In genomic region chr2:220129427-220129826, GRCh38 we compare ENCODE assay signal across 25 cellular contexts.
DNase-seq lines count a peak whose midpoint lies in the region; ATAC-seq and TF ChIP-seq lines count a peak whose summit lies in the region.
"Had no signal": no experiment of that assay in that cellular context is flagged by ENCODE, and none has a peak within 500 bp of the region (broad histone marks: within the 10 kb centered on the region; RNA-seq: fewer than 3 reads in every experiment).

No MANE protein-coding gene starts in this region.

- peaks cover 0 to 17% (median 0%) of the 10 kb centered on the region in 11 donors for H3K9me3 ChIP-seq in heart right ventricle
- H3K9me3 ChIP-seq in right atrium auricular region: no peaks in the 10 kb centered on the region
- H3K9me3 ChIP-seq: SJCRH30 had no signal

- H3K4me1 ChIP-seq in heart right ventricle (peaks cover 0 to 5% (median 0%) of the 10 kb centered on the region in 9 donors), right atrium auricular region (no peaks in the 10 kb centered on the region)
- H3K4me1 ChIP-seq: BLaER1 treated with 17β-estradiol and CSF1 and Interleukin-3, amounts not matched to agents 10 nM and 100 nM; SJCRH30 had no signal

- TF ChIP-seq CTCF in heart right ventricle (IDR thresholded peaks at IDR 0.05) (no peak), right atrium auricular region (IDR thresholded peaks at IDR 0.05) (no peak)

- in situ Hi-C loops in KBM-7 (cut with MboI; ENCODE audit: low pct_unique_long_range_greater_than_20kb, low sequenced_read_pairs): no loop called here

- no peak overlapping the region for H3K4me3 Mint-ChIP-seq in activated T-helper 17 cell treated with anti-CD3 and anti-CD28 coated beads, Interleukin-2, amount 50 U/mL, for 72 hours
- H3K4me3 Mint-ChIP-seq: CD4-positive, alpha-beta T cell; T-cell had no signal

- 43 to 49% methylated on average over 7 of the region's 7 CpGs for WGBS in heart right ventricle, 2 donors

- H3K36me3 ChIP-seq in heart right ventricle (no peaks in the 10 kb centered on the region), right atrium auricular region (no peaks in the 10 kb centered on the region)
- H3K36me3 ChIP-seq: BLaER1 treated with 17β-estradiol and CSF1 and Interleukin-3, amounts not matched to agents 10 nM and 100 nM; MG63; SJCRH30 had no signal

- ATAC-seq in heart right ventricle (peak in 5 of 8 donors; percentile 33 to 77 (median 49)), GM19467 (IDR thresholded peaks at IDR 0.05; ENCODE audit: unreplicated experiment) (no peak)
- no peak for ATAC-seq in activated T-helper 17 cell treated with anti-CD3 and anti-CD28 coated beads, Interleukin-2, amount 50 U/mL, for 72 hours (replicated peaks)
- ATAC-seq: HepG2, K562, PC-3, Right ventricle myocardium inferior, T-cell had no signal

- H3K36me3 Mint-ChIP-seq in activated T-helper 17 cell treated with anti-CD3 and anti-CD28 coated beads, Interleukin-2, amount 50 U/mL, for 72 hours (ENCODE audit: low read depth): no peaks in the 10 kb centered on the region
- H3K36me3 Mint-ChIP-seq: T-cell had no signal

- DNase-seq in heart right ventricle (no peak), right atrium auricular region (ENCODE audit: low spot score) (no peak), NCI-H69 (lab: John Stamatoyannopoulos, UW) (peak; percentile 12), foreskin melanocyte (peak; percentile 40), KBM-7 (no peak)
- DNase-seq: AML-193; CD4-positive, alpha-beta T cell; COR-L47; GF-D8; MG63; NCI-H1105 treated with DMSO at 0.1 percent for 48 hours; NCI-H1694 treated with DMSO at 0.1 percent for 48 hours; NCI-H446; NCI-H524 treated with DMSO at 0.1 percent for 48 hours; NCI-H82; NK-92 treated with Interleukin-12 subunit alpha and Interleukin-12 subunit beta, amount 100 ng/mL, for 24 hours; PC-3; SJCRH30; T-cell had no signal

- H3K9me3 Mint-ChIP-seq in activated T-helper 17 cell treated with anti-CD3 and anti-CD28 coated beads, Interleukin-2, amount 50 U/mL, for 72 hours: peaks cover 8% of the 10 kb centered on the region

- no peaks in the 10 kb centered on the region for H3K4me1 Mint-ChIP-seq in activated T-helper 17 cell treated with anti-CD3 and anti-CD28 coated beads, Interleukin-2, amount 50 U/mL, for 72 hours
- H3K4me1 Mint-ChIP-seq: T-cell had no signal

- no peaks in the 10 kb centered on the region for H3K27me3 Mint-ChIP-seq in activated T-helper 17 cell treated with anti-CD3 and anti-CD28 coated beads, Interleukin-2, amount 50 U/mL, for 72 hours
- H3K27me3 Mint-ChIP-seq: CD4-positive, alpha-beta T cell; T-cell had no signal

- intact Hi-C loops in heart right ventricle (cut with DNase I): no loop called here

- H3K27ac ChIP-seq in heart right ventricle (no peak overlapping the region), right atrium auricular region (no peak overlapping the region)
- H3K27ac ChIP-seq: BLaER1 treated with 17β-estradiol and CSF1 and Interleukin-3, amounts not matched to agents 10 nM and 100 nM; SJCRH30 had no signal

- H3K27ac Mint-ChIP-seq in activated T-helper 17 cell treated with anti-CD3 and anti-CD28 coated beads, Interleukin-2, amount 50 U/mL, for 72 hours: no peak overlapping the region
- H3K27ac Mint-ChIP-seq: CD4-positive, alpha-beta T cell; T-cell had no signal

- H3K4me3 ChIP-seq in heart right ventricle (no peak overlapping the region), right atrium auricular region (no peak overlapping the region)
- H3K4me3 ChIP-seq: BLaER1 treated with 17β-estradiol and CSF1 and Interleukin-3, amounts not matched to agents 10 nM and 100 nM; K562; MG63; SJCRH30 had no signal

- H3K27me3 ChIP-seq in heart right ventricle (no peaks in the 10 kb centered on the region), right atrium auricular region (no peaks in the 10 kb centered on the region)
- H3K27me3 ChIP-seq: BLaER1 treated with 17β-estradiol and CSF1 and Interleukin-3, amounts not matched to agents 10 nM and 100 nM; MG63; SJCRH30 had no signal

Comparison
In these comparisons a context has a peak if more than half of its experiments do, and no peak if none do; other contexts are left out.
1. ATAC-seq: peak in heart right ventricle (5 of 8); none in activated T-helper 17 cell treated with anti-CD3 and anti-CD28 coated beads, Interleukin-2, amount 50 U/mL, for 72 hours (single experiment) and GM19467 (single experiment).
2. DNase-seq: peak in NCI-H69 (single experiment) and foreskin melanocyte (single experiment); none in heart right ventricle (0 of 2), right atrium auricular region (single experiment) and KBM-7 (single experiment).